Comparison of ENCODE assay signal across 10 cellular contexts in the genomic region with DNA sequence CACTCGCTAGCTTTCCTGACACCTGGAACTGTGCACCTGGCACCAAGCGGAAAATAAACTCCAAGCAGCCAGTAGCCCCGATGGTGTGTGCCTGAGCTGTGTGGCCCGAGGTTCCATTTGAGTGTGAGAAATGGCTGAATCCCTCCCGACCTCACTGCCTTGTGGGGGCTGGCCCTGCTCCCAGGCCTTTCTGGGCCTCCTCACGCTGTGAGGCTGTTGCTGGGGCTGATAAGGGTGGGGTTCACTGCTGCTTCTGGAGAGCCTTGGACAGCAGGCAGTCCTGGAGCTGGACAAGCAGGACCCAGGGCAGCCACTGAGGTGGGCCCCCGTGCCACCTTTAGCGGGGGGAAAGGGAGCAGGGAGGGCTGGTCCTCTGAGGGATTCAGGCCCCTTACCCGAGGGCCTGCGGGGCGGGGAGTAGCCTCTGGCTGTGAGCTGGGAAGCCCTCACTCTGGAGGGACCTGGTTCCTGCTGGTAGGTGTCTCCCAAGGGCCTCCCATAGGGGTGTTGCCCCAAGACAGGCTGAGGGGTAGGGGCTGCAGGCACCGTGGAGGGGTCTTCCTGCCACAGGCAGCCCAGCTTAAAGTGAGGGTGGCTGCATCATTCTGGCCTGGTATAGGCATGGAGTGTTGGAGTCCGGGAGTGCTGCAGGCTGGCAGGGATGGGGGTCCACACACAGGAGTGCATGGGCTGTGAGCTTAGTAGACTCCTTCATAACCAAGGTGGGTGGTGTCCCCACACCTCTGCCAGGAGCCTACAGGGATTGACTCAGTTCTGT. TPM values are rescaled to one million over a fixed set of nuclear protein-coding genes. Genes with fewer than 3 reads are reported as not detected.
A peak's percentile ranks its signal among the peaks of the same experiment; 100 is the strongest.
DNase-seq lines count a peak whose midpoint lies in the region; ATAC-seq and TF ChIP-seq lines count a peak whose summit lies in the region.
"Had no signal": no experiment of that assay in that cellular context is flagged by ENCODE, and none has a peak within 500 bp of the region (broad histone marks: within the 10 kb centered on the region; RNA-seq: fewer than 3 reads in every experiment).

No MANE protein-coding gene starts in this region.

- 54% methylated on average over 13 of the region's 13 CpGs for WGBS in right cardiac atrium

- peak overlapping the region; percentile 69 for H3K4me3 Mint-ChIP-seq in activated naive CD8-positive, alpha-beta T cell

- peaks cover 2% of the 10 kb centered on the region for H3K36me3 Mint-ChIP-seq in activated naive CD8-positive, alpha-beta T cell

- H3K9me3 ChIP-seq in HCT116 (ENCODE audit: control insufficient read depth in 1 of 2, insufficient read depth in 1 of 2, low read depth in 1 of 2, low read length in 2 of 2) (peaks cover 5 to 7% of the 10 kb centered on the region in 2 experiments; a peak in 2 of 4 replicates), right cardiac atrium (ENCODE audit: control insufficient read depth, low read length) (no peaks in the 10 kb centered on the region)

- H3K27ac ChIP-seq in HCT116 (ENCODE audit: low read depth, low read length) (peak overlapping the region; percentile 57; the same call in 1 of the 2 replicates), right cardiac atrium (ENCODE audit: low read length) (no peak overlapping the region), skin epidermis (peak overlapping the region in 13 of 21 experiments; percentile 0 to 100 (median 99))
- H3K27ac ChIP-seq: KMS-11 had no signal

- ATAC-seq in HCT116 (no peak), right cardiac atrium (no peak), GM19023 (IDR thresholded peaks at IDR 0.05; ENCODE audit: unreplicated experiment) (no peak)

- CTCF ChIA-PET in HCT116 (lab: Charles Lee), result interaction anchor here (1.1 kb wide), 1 partner anchor 16 kb away, joined by 5 read pairs; no protein-coding TSS in a partner anchor

- H3K27me3 ChIP-seq in HCT116 (ENCODE audit: insufficient read depth, low read length), result no peaks in the 10 kb centered on the region
- H3K27me3 ChIP-seq in right cardiac atrium (ENCODE audit: control insufficient read depth, insufficient read depth), result no peaks in the 10 kb centered on the region

- intact Hi-C loops in HCT116 (cut with micrococcal nuclease) (no loop called here), right cardiac atrium (cut with DNase I) (loop anchor here in 1 of 4 donors (5.0 kb wide), 1 partner anchor 80 kb away; no protein-coding TSS in a partner anchor)

- H3K4me2 ChIP-seq in HCT116 (ENCODE audit: low read length), result peak overlapping the region; percentile 93
- H3K4me2 ChIP-seq: KMS-11 had no signal

- TF ChIP-seq POLR2A in HCT116 (IDR thresholded peaks at IDR 0.05; ENCODE audit: borderline replicate concordance, extremely low read depth, insufficient read depth, insufficient read length), result no peak

- no peak overlapping the region for H2AFZ ChIP-seq in HCT116 (ENCODE audit: low read depth, low read length, poor library complexity, severe bottlenecking)

- H3K4me3 ChIP-seq in HCT116 (replicated peaks in 1 of 2; ENCODE audit: low read depth in 1 of 2, low read length in 2 of 2) (peak overlapping the region in 1 of 2 experiments; percentile 16; a peak in 2 of 4 replicates), right cardiac atrium (ENCODE audit: low read length) (no peak overlapping the region), skin epidermis (peak overlapping the region; percentile 53 to 89 (median 83))

- H3K27me3 Mint-ChIP-seq in activated naive CD8-positive, alpha-beta T cell, result no peaks in the 10 kb centered on the region

- no peaks in the 10 kb centered on the region for H3K9me3 Mint-ChIP-seq in activated naive CD8-positive, alpha-beta T cell (ENCODE audit: low read depth)

- BruUV-seq in HCT116 (replicated peaks; lab: Mats Ljungman, UMichigan), result no TSS peak

- POLR2A ChIA-PET in HCT116 (lab: Charles Lee), result interaction anchor here (0.6 to 2.1 kb wide), 4 partner anchors 15 to 205 kb away, joined by 3 to 10 read pairs (median 6); partner anchors contain the start of genes HELZ2 and PTK6

- no peaks in the 10 kb centered on the region for H3K9me2 ChIP-seq in HCT116 (ENCODE audit: insufficient read depth)

- no peak for TF ChIP-seq CTCF in HCT116 (IDR thresholded peaks at IDR 0.05 in 2 of 3, conservative IDR thresholded peaks at IDR 0.05 in 1 of 3; ENCODE audit: borderline replicate concordance in 1 of 3, insufficient read depth in 1 of 3, low read depth in 2 of 3, low read length in 2 of 3)

- peaks cover 6 to 24% of the 10 kb centered on the region in 2 experiments for H3K36me3 ChIP-seq in HCT116 (ENCODE audit: control insufficient read depth in 1 of 2, insufficient read depth in 2 of 2, low read length in 2 of 2)

- no peak for DNase-seq in HCT116 (ENCODE audit: low read depth, low spot score)
- DNase-seq in right cardiac atrium, result peak in 2 of 3 donors; percentile 56 to 63
- no peak for DNase-seq in NCI-H2171 (lab: John Stamatoyannopoulos, UW)
- no peak for DNase-seq in NOMO-1 treated with dmso at 0.1 percent for 144 hours (lab: John Stamatoyannopoulos, UW; ENCODE audit: unreplicated experiment)
- DNase-seq: activated CD4-positive, CD25-positive, alpha-beta regulatory T cell treated with anti-CD3 and anti-CD28 coated beads, Interleukin-2, amount 50 U/mL, for 72 hours; hippocampal formation had no signal

- RAD21 ChIA-PET in HCT116 (lab: Charles Lee; ENCODE audit: low non-redundant PET in 1 of 2, low total read pairs in 2 of 2, uncharacterized antibody in 2 of 2, unreplicated experiment in 2 of 2), result no interaction called here

- no peak for TF ChIP-seq RAD21 in HCT116 (IDR thresholded peaks at IDR 0.05; ENCODE audit: low read depth)

- no peak overlapping the region for H3K9ac ChIP-seq in HCT116 (ENCODE audit: low read length)
- H3K9ac ChIP-seq: KMS-11 had no signal

- peaks cover 21% of the 10 kb centered on the region for H3K79me2 ChIP-seq in HCT116 (ENCODE audit: insufficient read depth, low read length)

- peaks cover 14% of the 10 kb centered on the region for H3K4me1 Mint-ChIP-seq in activated naive CD8-positive, alpha-beta T cell (ENCODE audit: low read depth)

- no peaks in the 10 kb centered on the region for H4K20me1 ChIP-seq in HCT116 (ENCODE audit: insufficient read depth)

- H3K27ac Mint-ChIP-seq in activated naive CD8-positive, alpha-beta T cell, result peak overlapping the region; percentile 72

- H3K4me1 ChIP-seq in HCT116 (ENCODE audit: control insufficient read depth in 1 of 2, insufficient read depth in 2 of 2, low read length in 2 of 2) (peaks cover 8 to 44% of the 10 kb centered on the region in 2 experiments; a peak in 3 of 4 replicates), right cardiac atrium (ENCODE audit: control insufficient read depth, insufficient read depth, low read length) (peaks cover 5% of the 10 kb centered on the region)

TF ChIP-seq in HCT116, 20 proteins besides CTCF, POLR2A, EP300 and RAD21 (continues in another document):
- TF ChIP-seq ATF3 (IDR thresholded peaks at IDR 0.05) (no peak), ELF1 (IDR thresholded peaks at IDR 0.05; ENCODE audit: borderline replicate concordance, low read depth) (no peak), TCF7L2 (IDR thresholded peaks at IDR 0.05; ENCODE audit: borderline replicate concordance, extremely low read depth, insufficient read depth, insufficient read length) (no peak), SIN3A (IDR thresholded peaks at IDR 0.05; ENCODE audit: low read depth) (no peak), CBX3 (IDR thresholded peaks at IDR 0.05; ENCODE audit: low read depth) (no peak), CEBPB (IDR thresholded peaks at IDR 0.05; ENCODE audit: low read depth) (no peak), REST (IDR thresholded peaks at IDR 0.05; ENCODE audit: low read depth) (no peak), ZFX (IDR thresholded peaks at IDR 0.05) (no peak)

RNA-seq across cellular contexts. Expression of gene PPDPF, which starts 1.7 kb away (rescaled TPM):
- 346 TPM for total RNA-seq in HCT116 (2021; ENCODE audit: unreplicated experiment)
- polyA plus RNA-seq in HCT116 (2012), result 308 and 356 TPM in 2 replicates
- 100 to 1,000 TPM; 143 to 244 (median 223) TPM for total RNA-seq in right cardiac atrium
- polyA plus RNA-seq in right cardiac atrium, result 276 TPM

RNA-seq across cellular contexts. Expression of gene PTK6, which starts 14.9 kb away (rescaled TPM):
- 6.7 TPM for total RNA-seq in HCT116 (2021; ENCODE audit: unreplicated experiment)
- polyA plus RNA-seq in HCT116 (2012), result 7.2 and 8.0 TPM in 2 replicates
- under 1 TPM in 2 of 4 donors, not detected in 2; 0.09 to 0.15 TPM for total RNA-seq in right cardiac atrium
- 0.14 TPM for polyA plus RNA-seq in right cardiac atrium

RNA-seq across cellular contexts. Expression of gene EEF1A2, which starts 23.4 kb away (rescaled TPM):
- total RNA-seq in HCT116 (2021; ENCODE audit: unreplicated experiment) (454 TPM), right cardiac atrium (1,000 to 10,000 TPM in 1 of 4 donors, 100 to 1,000 TPM in 3; 701 to 1,033 (median 894) TPM)
- 682 and 834 TPM in 2 replicates for polyA plus RNA-seq in HCT116 (2012)
- polyA plus RNA-seq in right cardiac atrium, result 952 TPM

RNA-seq across cellular contexts. Expression of gene SRMS, which starts 25.3 kb away (rescaled TPM):
- 3.2 TPM for total RNA-seq in HCT116 (2021; ENCODE audit: unreplicated experiment)
- 1.8 and 2.5 TPM in 2 replicates for polyA plus RNA-seq in HCT116 (2012)
- total RNA-seq in right cardiac atrium, result not detected
- polyA plus RNA-seq in right cardiac atrium, result not detected

RNA-seq across cellular contexts. Expression of gene FNDC11, which starts 31.7 kb away (rescaled TPM):
- total RNA-seq in HCT116 (2021; ENCODE audit: unreplicated experiment), result 5.5 TPM
- 3.1 TPM in 2 replicates for polyA plus RNA-seq in HCT116 (2012)
- total RNA-seq in right cardiac atrium, result under 1 TPM in 3 of 4 donors, not detected in 1; 0.09 to 0.20 (median 0.17) TPM
- 0.14 TPM for polyA plus RNA-seq in right cardiac atrium

Comparison
In these comparisons a context has a peak if more than half of its experiments do, and no peak if none do; other contexts are left out.
1. DNase-seq: peak in right cardiac atrium (2 of 3); none in HCT116 (single experiment), NCI-H2171 (single experiment) and NOMO-1 treated with dmso at 0.1 percent for 144 hours (single experiment).